ENCODE assay signal across 1 cellular context in the genomic region with DNA sequence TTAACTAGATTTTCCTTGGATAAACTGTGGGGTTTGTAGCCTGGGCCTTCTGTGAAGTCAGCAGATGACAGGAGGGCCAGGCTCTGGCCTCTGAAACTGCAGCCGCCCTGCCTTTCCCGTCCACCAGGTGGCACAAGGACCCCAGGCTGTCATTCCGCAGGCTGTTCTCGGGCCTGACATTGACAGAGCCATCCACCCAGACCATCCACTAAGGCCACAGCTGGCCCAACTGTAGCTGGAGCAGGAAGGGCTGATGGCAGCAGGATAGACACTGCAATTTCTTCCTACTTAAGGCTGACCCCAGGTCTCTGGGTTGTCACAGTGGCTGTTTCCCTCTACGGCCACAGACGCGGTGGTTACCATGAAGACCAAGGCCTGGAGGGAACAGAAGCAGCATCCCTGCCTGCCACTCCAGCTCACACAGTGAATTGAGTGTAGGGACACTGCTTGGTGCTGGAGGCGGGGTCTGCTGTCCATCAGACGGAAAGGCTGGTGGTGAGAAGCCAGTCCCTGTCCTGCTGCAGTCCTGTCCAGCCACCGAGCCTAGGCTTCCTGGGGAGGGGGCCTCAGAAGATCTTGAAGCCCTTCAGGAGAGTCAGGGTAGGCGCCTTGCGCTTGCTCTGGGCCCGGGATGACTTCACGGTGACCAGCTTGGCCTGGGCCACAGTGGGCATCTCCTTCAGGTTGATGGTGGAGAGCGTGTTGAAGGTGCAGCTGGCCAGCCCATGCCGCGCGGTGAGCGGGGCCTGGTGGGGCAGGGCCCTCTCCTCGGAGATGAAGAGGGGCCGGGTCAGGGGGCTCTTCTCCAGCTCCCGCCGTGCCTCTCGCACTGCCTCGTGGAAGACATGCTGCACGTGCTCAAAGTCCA.
TF ChIP-seq lines count a peak whose summit lies in the region.

No MANE protein-coding gene starts in this region.

TF ChIP-seq in HepG2, 621 proteins besides CTCF, POLR2A, EP300 and RAD21 (continued from another document and continues in another):
- TF ChIP-seq, protein P1, sequence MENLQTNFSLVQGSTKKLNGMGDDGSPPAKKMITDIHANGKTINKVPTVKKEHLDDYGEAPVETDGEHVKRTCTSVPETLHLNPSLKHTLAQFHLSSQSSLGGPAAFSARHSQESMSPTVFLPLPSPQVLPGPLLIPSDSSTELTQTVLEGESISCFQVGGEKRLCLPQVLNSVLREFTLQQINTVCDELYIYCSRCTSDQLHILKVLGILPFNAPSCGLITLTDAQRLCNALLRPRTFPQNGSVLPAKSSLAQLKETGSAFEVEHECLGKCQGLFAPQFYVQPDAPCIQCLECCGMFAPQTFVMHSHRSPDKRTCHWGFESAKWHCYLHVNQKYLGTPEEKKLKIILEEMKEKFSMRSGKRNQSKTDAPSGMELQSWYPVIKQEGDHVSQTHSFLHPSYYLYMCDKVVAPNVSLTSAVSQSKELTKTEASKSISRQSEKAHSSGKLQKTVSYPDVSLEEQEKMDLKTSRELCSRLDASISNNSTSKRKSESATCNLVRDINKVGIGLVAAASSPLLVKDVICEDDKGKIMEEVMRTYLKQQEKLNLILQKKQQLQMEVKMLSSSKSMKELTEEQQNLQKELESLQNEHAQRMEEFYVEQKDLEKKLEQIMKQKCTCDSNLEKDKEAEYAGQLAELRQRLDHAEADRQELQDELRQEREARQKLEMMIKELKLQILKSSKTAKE (CRISPR knock-in tag; IDR thresholded peaks at IDR 0.05; ENCODE audit: borderline replicate concordance) = no peak
- TF ChIP-seq SP1 (IDR thresholded peaks at IDR 0.05) = no peak
- TF ChIP-seq SP1 (CRISPR knock-in tag; IDR thresholded peaks at IDR 0.05) = peak; percentile 24; the same call in 1 of the 2 replicates
- TF ChIP-seq TCF12 (IDR thresholded peaks at IDR 0.05) = no peak
- no peak for TF ChIP-seq TCF12 (CRISPR knock-in tag; IDR thresholded peaks at IDR 0.05)
- no peak for TF ChIP-seq MYNN (CRISPR knock-in tag; IDR thresholded peaks at IDR 0.05; ENCODE audit: low read depth)
- no peak for TF ChIP-seq GPN1 (CRISPR knock-in tag; IDR thresholded peaks at IDR 0.05; ENCODE audit: borderline replicate concordance)
- TF ChIP-seq, protein P2, sequence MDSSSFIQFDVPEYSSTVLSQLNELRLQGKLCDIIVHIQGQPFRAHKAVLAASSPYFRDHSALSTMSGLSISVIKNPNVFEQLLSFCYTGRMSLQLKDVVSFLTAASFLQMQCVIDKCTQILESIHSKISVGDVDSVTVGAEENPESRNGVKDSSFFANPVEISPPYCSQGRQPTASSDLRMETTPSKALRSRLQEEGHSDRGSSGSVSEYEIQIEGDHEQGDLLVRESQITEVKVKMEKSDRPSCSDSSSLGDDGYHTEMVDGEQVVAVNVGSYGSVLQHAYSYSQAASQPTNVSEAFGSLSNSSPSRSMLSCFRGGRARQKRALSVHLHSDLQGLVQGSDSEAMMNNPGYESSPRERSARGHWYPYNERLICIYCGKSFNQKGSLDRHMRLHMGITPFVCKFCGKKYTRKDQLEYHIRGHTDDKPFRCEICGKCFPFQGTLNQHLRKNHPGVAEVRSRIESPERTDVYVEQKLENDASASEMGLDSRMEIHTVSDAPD (CRISPR knock-in tag; IDR thresholded peaks at IDR 0.05) = no peak
- 0 out of 2 replicates have a peak, but pooled peaks have one; percentile 53 for TF ChIP-seq ERF (CRISPR knock-in tag; IDR thresholded peaks at IDR 0.05)
- TF ChIP-seq, protein P3, sequence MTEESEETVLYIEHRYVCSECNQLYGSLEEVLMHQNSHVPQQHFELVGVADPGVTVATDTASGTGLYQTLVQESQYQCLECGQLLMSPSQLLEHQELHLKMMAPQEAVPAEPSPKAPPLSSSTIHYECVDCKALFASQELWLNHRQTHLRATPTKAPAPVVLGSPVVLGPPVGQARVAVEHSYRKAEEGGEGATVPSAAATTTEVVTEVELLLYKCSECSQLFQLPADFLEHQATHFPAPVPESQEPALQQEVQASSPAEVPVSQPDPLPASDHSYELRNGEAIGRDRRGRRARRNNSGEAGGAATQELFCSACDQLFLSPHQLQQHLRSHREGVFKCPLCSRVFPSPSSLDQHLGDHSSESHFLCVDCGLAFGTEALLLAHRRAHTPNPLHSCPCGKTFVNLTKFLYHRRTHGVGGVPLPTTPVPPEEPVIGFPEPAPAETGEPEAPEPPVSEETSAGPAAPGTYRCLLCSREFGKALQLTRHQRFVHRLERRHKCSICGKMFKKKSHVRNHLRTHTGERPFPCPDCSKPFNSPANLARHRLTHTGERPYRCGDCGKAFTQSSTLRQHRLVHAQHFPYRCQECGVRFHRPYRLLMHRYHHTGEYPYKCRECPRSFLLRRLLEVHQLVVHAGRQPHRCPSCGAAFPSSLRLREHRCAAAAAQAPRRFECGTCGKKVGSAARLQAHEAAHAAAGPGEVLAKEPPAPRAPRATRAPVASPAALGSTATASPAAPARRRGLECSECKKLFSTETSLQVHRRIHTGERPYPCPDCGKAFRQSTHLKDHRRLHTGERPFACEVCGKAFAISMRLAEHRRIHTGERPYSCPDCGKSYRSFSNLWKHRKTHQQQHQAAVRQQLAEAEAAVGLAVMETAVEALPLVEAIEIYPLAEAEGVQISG (CRISPR knock-in tag; IDR thresholded peaks at IDR 0.05) = peak; percentile 48; the same call in 1 of the 2 replicates
- no peak for TF ChIP-seq ZSCAN30 (CRISPR knock-in tag; IDR thresholded peaks at IDR 0.05)
- TF ChIP-seq HNRNPL (IDR thresholded peaks at IDR 0.05; ENCODE audit: low read depth, low read length) = no peak
- 0 out of 2 replicates have a peak, but pooled peaks have one; percentile 28 for TF ChIP-seq BCL6 (CRISPR knock-in tag; IDR thresholded peaks at IDR 0.05)
- TF ChIP-seq, protein P4, sequence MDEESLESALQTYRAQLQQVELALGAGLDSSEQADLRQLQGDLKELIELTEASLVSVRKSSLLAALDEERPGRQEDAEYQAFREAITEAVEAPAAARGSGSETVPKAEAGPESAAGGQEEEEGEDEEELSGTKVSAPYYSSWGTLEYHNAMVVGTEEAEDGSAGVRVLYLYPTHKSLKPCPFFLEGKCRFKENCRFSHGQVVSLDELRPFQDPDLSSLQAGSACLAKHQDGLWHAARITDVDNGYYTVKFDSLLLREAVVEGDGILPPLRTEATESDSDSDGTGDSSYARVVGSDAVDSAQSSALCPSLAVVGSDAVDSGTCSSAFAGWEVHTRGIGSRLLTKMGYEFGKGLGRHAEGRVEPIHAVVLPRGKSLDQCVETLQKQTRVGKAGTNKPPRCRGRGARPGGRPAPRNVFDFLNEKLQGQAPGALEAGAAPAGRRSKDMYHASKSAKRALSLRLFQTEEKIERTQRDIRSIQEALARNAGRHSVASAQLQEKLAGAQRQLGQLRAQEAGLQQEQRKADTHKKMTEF (CRISPR knock-in tag; IDR thresholded peaks at IDR 0.05) = peak; percentile 48; the same call in 1 of the 2 replicates
- peak; percentile 44; the same call in 1 of the 2 replicates for TF ChIP-seq ZNF501 (CRISPR knock-in tag; IDR thresholded peaks at IDR 0.05)
- TF ChIP-seq, protein P5, sequence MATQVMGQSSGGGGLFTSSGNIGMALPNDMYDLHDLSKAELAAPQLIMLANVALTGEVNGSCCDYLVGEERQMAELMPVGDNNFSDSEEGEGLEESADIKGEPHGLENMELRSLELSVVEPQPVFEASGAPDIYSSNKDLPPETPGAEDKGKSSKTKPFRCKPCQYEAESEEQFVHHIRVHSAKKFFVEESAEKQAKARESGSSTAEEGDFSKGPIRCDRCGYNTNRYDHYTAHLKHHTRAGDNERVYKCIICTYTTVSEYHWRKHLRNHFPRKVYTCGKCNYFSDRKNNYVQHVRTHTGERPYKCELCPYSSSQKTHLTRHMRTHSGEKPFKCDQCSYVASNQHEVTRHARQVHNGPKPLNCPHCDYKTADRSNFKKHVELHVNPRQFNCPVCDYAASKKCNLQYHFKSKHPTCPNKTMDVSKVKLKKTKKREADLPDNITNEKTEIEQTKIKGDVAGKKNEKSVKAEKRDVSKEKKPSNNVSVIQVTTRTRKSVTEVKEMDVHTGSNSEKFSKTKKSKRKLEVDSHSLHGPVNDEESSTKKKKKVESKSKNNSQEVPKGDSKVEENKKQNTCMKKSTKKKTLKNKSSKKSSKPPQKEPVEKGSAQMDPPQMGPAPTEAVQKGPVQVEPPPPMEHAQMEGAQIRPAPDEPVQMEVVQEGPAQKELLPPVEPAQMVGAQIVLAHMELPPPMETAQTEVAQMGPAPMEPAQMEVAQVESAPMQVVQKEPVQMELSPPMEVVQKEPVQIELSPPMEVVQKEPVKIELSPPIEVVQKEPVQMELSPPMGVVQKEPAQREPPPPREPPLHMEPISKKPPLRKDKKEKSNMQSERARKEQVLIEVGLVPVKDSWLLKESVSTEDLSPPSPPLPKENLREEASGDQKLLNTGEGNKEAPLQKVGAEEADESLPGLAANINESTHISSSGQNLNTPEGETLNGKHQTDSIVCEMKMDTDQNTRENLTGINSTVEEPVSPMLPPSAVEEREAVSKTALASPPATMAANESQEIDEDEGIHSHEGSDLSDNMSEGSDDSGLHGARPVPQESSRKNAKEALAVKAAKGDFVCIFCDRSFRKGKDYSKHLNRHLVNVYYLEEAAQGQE (IDR thresholded peaks at IDR 0.05; ENCODE audit: borderline replicate concordance in 1 of 2, low read depth in 1 of 2, low read length in 2 of 2) = no peak
- TF ChIP-seq, protein P6, sequence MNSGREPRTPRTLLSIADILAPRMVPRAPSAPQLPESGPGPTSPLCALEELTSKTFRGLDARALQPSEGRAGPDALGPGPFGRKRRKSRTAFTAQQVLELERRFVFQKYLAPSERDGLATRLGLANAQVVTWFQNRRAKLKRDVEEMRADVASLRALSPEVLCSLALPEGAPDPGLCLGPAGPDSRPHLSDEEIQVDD (CRISPR knock-in tag; IDR thresholded peaks at IDR 0.05; ENCODE audit: borderline replicate concordance) = no peak
- TF ChIP-seq, protein P7, sequence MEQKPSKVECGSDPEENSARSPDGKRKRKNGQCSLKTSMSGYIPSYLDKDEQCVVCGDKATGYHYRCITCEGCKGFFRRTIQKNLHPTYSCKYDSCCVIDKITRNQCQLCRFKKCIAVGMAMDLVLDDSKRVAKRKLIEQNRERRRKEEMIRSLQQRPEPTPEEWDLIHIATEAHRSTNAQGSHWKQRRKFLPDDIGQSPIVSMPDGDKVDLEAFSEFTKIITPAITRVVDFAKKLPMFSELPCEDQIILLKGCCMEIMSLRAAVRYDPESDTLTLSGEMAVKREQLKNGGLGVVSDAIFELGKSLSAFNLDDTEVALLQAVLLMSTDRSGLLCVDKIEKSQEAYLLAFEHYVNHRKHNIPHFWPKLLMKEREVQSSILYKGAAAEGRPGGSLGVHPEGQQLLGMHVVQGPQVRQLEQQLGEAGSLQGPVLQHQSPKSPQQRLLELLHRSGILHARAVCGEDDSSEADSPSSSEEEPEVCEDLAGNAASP (CRISPR knock-in tag; IDR thresholded peaks at IDR 0.05; ENCODE audit: borderline replicate concordance) = peak; percentile 50; the same call in 1 of the 2 replicates
- TF ChIP-seq FLYWCH1 (CRISPR knock-in tag; IDR thresholded peaks at IDR 0.05) = no peak
- TF ChIP-seq ARNT (IDR thresholded peaks at IDR 0.05) = no peak
- no peak for TF ChIP-seq FOXM1 (CRISPR knock-in tag; IDR thresholded peaks at IDR 0.05)
- peak; percentile 81; the same call in 1 of the 2 replicates for TF ChIP-seq TGIF2 (CRISPR knock-in tag; IDR thresholded peaks at IDR 0.05)
- 0 out of 2 replicates have a peak, but pooled peaks have one; percentile 17 for TF ChIP-seq ZNF547 (CRISPR knock-in tag; IDR thresholded peaks at IDR 0.05)
- no peak for TF ChIP-seq HNRNPLL (IDR thresholded peaks at IDR 0.05; ENCODE audit: low read depth, low read length, poor library complexity, severe bottlenecking)
- TF ChIP-seq KDM3A (CRISPR knock-in tag; IDR thresholded peaks at IDR 0.05; ENCODE audit: low read depth) = 0 out of 2 replicates have a peak, but pooled peaks have one; percentile 52
- no peak for TF ChIP-seq CCAR2 (optimal IDR thresholded peaks at IDR 0.05; ENCODE audit: low read depth, low read length)
- TF ChIP-seq, protein P8, sequence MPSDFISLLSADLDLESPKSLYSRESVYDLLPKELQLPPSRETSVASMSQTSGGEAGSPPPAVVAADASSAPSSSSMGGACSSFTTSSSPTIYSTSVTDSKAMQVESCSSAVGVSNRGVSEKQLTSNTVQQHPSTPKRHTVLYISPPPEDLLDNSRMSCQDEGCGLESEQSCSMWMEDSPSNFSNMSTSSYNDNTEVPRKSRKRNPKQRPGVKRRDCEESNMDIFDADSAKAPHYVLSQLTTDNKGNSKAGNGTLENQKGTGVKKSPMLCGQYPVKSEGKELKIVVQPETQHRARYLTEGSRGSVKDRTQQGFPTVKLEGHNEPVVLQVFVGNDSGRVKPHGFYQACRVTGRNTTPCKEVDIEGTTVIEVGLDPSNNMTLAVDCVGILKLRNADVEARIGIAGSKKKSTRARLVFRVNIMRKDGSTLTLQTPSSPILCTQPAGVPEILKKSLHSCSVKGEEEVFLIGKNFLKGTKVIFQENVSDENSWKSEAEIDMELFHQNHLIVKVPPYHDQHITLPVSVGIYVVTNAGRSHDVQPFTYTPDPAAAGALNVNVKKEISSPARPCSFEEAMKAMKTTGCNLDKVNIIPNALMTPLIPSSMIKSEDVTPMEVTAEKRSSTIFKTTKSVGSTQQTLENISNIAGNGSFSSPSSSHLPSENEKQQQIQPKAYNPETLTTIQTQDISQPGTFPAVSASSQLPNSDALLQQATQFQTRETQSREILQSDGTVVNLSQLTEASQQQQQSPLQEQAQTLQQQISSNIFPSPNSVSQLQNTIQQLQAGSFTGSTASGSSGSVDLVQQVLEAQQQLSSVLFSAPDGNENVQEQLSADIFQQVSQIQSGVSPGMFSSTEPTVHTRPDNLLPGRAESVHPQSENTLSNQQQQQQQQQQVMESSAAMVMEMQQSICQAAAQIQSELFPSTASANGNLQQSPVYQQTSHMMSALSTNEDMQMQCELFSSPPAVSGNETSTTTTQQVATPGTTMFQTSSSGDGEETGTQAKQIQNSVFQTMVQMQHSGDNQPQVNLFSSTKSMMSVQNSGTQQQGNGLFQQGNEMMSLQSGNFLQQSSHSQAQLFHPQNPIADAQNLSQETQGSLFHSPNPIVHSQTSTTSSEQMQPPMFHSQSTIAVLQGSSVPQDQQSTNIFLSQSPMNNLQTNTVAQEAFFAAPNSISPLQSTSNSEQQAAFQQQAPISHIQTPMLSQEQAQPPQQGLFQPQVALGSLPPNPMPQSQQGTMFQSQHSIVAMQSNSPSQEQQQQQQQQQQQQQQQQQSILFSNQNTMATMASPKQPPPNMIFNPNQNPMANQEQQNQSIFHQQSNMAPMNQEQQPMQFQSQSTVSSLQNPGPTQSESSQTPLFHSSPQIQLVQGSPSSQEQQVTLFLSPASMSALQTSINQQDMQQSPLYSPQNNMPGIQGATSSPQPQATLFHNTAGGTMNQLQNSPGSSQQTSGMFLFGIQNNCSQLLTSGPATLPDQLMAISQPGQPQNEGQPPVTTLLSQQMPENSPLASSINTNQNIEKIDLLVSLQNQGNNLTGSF (CRISPR knock-in tag; IDR thresholded peaks at IDR 0.05) = no peak
- no peak for TF ChIP-seq ZNF777 (CRISPR knock-in tag; IDR thresholded peaks at IDR 0.05)
- TF ChIP-seq, protein P9, sequence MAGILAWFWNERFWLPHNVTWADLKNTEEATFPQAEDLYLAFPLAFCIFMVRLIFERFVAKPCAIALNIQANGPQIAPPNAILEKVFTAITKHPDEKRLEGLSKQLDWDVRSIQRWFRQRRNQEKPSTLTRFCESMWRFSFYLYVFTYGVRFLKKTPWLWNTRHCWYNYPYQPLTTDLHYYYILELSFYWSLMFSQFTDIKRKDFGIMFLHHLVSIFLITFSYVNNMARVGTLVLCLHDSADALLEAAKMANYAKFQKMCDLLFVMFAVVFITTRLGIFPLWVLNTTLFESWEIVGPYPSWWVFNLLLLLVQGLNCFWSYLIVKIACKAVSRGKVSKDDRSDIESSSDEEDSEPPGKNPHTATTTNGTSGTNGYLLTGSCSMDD (CRISPR knock-in tag; IDR thresholded peaks at IDR 0.05) = no peak
- no peak for TF ChIP-seq ZNF326 (CRISPR knock-in tag; IDR thresholded peaks at IDR 0.05; ENCODE audit: borderline replicate concordance)
- no peak for TF ChIP-seq ZNF839 (CRISPR knock-in tag; IDR thresholded peaks at IDR 0.05; ENCODE audit: borderline replicate concordance)
- TF ChIP-seq, protein P10, sequence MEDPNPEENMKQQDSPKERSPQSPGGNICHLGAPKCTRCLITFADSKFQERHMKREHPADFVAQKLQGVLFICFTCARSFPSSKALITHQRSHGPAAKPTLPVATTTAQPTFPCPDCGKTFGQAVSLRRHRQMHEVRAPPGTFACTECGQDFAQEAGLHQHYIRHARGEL (CRISPR knock-in tag; IDR thresholded peaks at IDR 0.05) = 0 out of 2 replicates have a peak, but pooled peaks have one; percentile 17
- TF ChIP-seq ZFP41 (CRISPR knock-in tag; IDR thresholded peaks at IDR 0.05; ENCODE audit: borderline replicate concordance) = no peak
